Comparison of ENCODE assay signal across 13 cellular contexts in genomic region chr3:152742368-152743347, GRCh38.
A peak's percentile ranks its signal among the peaks of the same experiment; 100 is the strongest.
DNase-seq lines count a peak whose midpoint lies in the region; ATAC-seq lines count a peak whose summit lies in the region.
"Had no signal": no experiment of that assay in that cellular context is flagged by ENCODE, and none has a peak within 500 bp of the region (broad histone marks: within the 10 kb centered on the region; RNA-seq: fewer than 3 reads in every experiment).

No MANE protein-coding gene starts in this region.

- ATAC-seq in GM18498 (IDR thresholded peaks at IDR 0.05; ENCODE audit: unreplicated experiment), result peak; percentile 53
- peak; percentile 62 for ATAC-seq in GM19452 (IDR thresholded peaks at IDR 0.05; ENCODE audit: unreplicated experiment)
- ATAC-seq in HG02870 (IDR thresholded peaks at IDR 0.05; ENCODE audit: unreplicated experiment), result peak; percentile 58
- ATAC-seq in GM21737 (IDR thresholded peaks at IDR 0.05; ENCODE audit: unreplicated experiment), result no peak
- no peak for ATAC-seq in HG03097 (IDR thresholded peaks at IDR 0.05; ENCODE audit: low FRiP score, unreplicated experiment)
- ATAC-seq in stimulated activated effector memory CD8-positive, alpha-beta T cell treated with anti-CD3 and anti-CD28 coated beads, Interleukin-12 subunit alpha, Interleukin-12 subunit beta, amount 100 ng/mL, for 72 hours, result no peak
- ATAC-seq: foreskin keratinocyte had no signal

- H3K9me3 Mint-ChIP-seq in stimulated activated effector memory CD8-positive, alpha-beta T cell treated with anti-CD3 and anti-CD28 coated beads, Interleukin-12 subunit alpha, Interleukin-12 subunit beta, amount 100 ng/mL, for 72 hours, result peaks cover 5% of the 10 kb centered on the region

- no peaks in the 10 kb centered on the region for H3K36me3 Mint-ChIP-seq in stimulated activated effector memory CD8-positive, alpha-beta T cell treated with anti-CD3 and anti-CD28 coated beads, Interleukin-12 subunit alpha, Interleukin-12 subunit beta, amount 100 ng/mL, for 72 hours

- H3K27ac Mint-ChIP-seq in stimulated activated effector memory CD8-positive, alpha-beta T cell treated with anti-CD3 and anti-CD28 coated beads, Interleukin-12 subunit alpha, Interleukin-12 subunit beta, amount 100 ng/mL, for 72 hours, result no peak overlapping the region
- H3K27ac Mint-ChIP-seq: activated T-helper 2 cell treated with anti-CD3 and anti-CD28 coated beads, Interferon-gamma antibody, Interleukin-2, Interleukin-4, amounts not matched to agents 10 μg/mL and 5 μg/mL and 100 μg/mL, durations not matched to agents 14 hours and 24 hours and 36 hours had no signal

- peak; percentile 1 for DNase-seq in MV-4-11 (lab: John Stamatoyannopoulos, UW)
- no peak for DNase-seq in activated CD8-positive, alpha-beta memory T cell treated with anti-CD3 and anti-CD28 coated beads for 24 hours
- no peak for DNase-seq in stimulated activated effector memory CD8-positive, alpha-beta T cell treated with anti-CD3 and anti-CD28 coated beads, Interleukin-12 subunit alpha, Interleukin-12 subunit beta, amount 100 ng/mL, for 72 hours (ENCODE audit: low spot score in 2 of 2)
- DNase-seq: activated CD4-positive, alpha-beta T cell treated with anti-CD3 and anti-CD28 coated beads, Interleukin-2, amount 50 U/mL, for 4 hours; foreskin keratinocyte; NCI-H187; NCI-H526 treated with DMSO at 0.1 percent for 48 hours had no signal

- H3K4me3 Mint-ChIP-seq in stimulated activated effector memory CD8-positive, alpha-beta T cell treated with anti-CD3 and anti-CD28 coated beads, Interleukin-12 subunit alpha, Interleukin-12 subunit beta, amount 100 ng/mL, for 72 hours, result no peak overlapping the region

- H3K4me1 Mint-ChIP-seq in stimulated activated effector memory CD8-positive, alpha-beta T cell treated with anti-CD3 and anti-CD28 coated beads, Interleukin-12 subunit alpha, Interleukin-12 subunit beta, amount 100 ng/mL, for 72 hours, result no peaks in the 10 kb centered on the region

Comparison
In these comparisons a context has a peak if more than half of its experiments do, and no peak if none do; other contexts are left out.
1. ATAC-seq: peak in GM18498 (single experiment), GM19452 (single experiment) and HG02870 (single experiment); none in GM21737 (single experiment), HG03097 (single experiment) and stimulated activated effector memory CD8-positive, alpha-beta T cell treated with anti-CD3 and anti-CD28 coated beads, Interleukin-12 subunit alpha, Interleukin-12 subunit beta, amount 100 ng/mL, for 72 hours (single experiment).